ENCODE assay signal across 8 cellular contexts in genomic region chr20:22339091-22339881, GRCh38.
DNase-seq lines count a peak whose midpoint lies in the region; ATAC-seq and FAIRE-seq lines count a peak whose summit lies in the region.

No MANE protein-coding gene starts in this region.

- H3K9me3 ChIP-seq in small intestine (ENCODE audit: control insufficient read depth, low read depth): no peaks in the 10 kb centered on the region

- no peak overlapping the region for H3K4me3 ChIP-seq in small intestine (ENCODE audit: low read depth in 1 of 2, low read length in 2 of 2)

- peak; percentile 45 for DNase-seq in activated CD8-positive, alpha-beta memory T cell treated with anti-CD3 and anti-CD28 coated beads, Interleukin-2, amount 10 ng/mL, durations not matched to agents 7 days and 5 days
- no peak for DNase-seq in activated CD8-positive, alpha-beta memory T cell treated with anti-CD3 and anti-CD28 coated beads for 24 hours
- peak; percentile 36 for DNase-seq in HK-2 (ENCODE audit: unreplicated experiment)
- DNase-seq in NCI-H524 treated with DMSO at 0.1 percent for 48 hours (lab: John Stamatoyannopoulos, UW): peak; percentile 12
- peak; percentile 39 for DNase-seq in activated naive CD8-positive, alpha-beta T cell treated with anti-CD3 and anti-CD28 coated beads, Interleukin-2, amount 50 U/mL, for 24 hours
- peak; percentile 19 for DNase-seq in hepatic stellate cell (ENCODE audit: low spot score)
- peak; percentile 66 for DNase-seq in small intestine

- H3K9me3 Mint-ChIP-seq in activated CD8-positive, alpha-beta memory T cell treated with anti-CD3 and anti-CD28 coated beads, Interleukin-2, amount 10 ng/mL, durations not matched to agents 7 days and 5 days (ENCODE audit: low read depth): no peaks in the 10 kb centered on the region
- no peaks in the 10 kb centered on the region for H3K9me3 Mint-ChIP-seq in activated naive CD8-positive, alpha-beta T cell treated with anti-CD3 and anti-CD28 coated beads, Interleukin-2, amount 50 U/mL, for 24 hours

- H3K27ac ChIP-seq in small intestine (ENCODE audit: low read depth in 1 of 2, low read length in 1 of 2): no peak overlapping the region

- H3K27me3 ChIP-seq in small intestine (ENCODE audit: control insufficient read depth in 2 of 2, insufficient read depth in 2 of 2, low read length in 2 of 2): no peaks in the 10 kb centered on the region

- H3K36me3 ChIP-seq in small intestine (ENCODE audit: control insufficient read depth in 2 of 2, insufficient read depth in 2 of 2, low read length in 2 of 2): no peaks in the 10 kb centered on the region

- 29% methylated on average over 12 of the region's 12 CpGs for WGBS in small intestine, 3 donors

- H3K27ac Mint-ChIP-seq in activated CD8-positive, alpha-beta memory T cell treated with anti-CD3 and anti-CD28 coated beads, Interleukin-2, amount 10 ng/mL, durations not matched to agents 7 days and 5 days: no peak overlapping the region
- no peak overlapping the region for H3K27ac Mint-ChIP-seq in activated naive CD8-positive, alpha-beta T cell treated with anti-CD3 and anti-CD28 coated beads, Interleukin-2, amount 50 U/mL, for 24 hours

- ATAC-seq in activated CD8-positive, alpha-beta memory T cell treated with anti-CD3 and anti-CD28 coated beads, Interleukin-2, amount 10 ng/mL, durations not matched to agents 7 days and 5 days: no peak
- ATAC-seq in activated naive CD8-positive, alpha-beta T cell treated with anti-CD3 and anti-CD28 coated beads, Interleukin-2, amount 50 U/mL, for 24 hours: peak; percentile 28
- ATAC-seq in GM18517 (IDR thresholded peaks at IDR 0.05; ENCODE audit: unreplicated experiment): no peak

- no peaks in the 10 kb centered on the region for H3K27me3 Mint-ChIP-seq in activated CD8-positive, alpha-beta memory T cell treated with anti-CD3 and anti-CD28 coated beads, Interleukin-2, amount 10 ng/mL, durations not matched to agents 7 days and 5 days
- peaks cover 11% of the 10 kb centered on the region for H3K27me3 Mint-ChIP-seq in activated naive CD8-positive, alpha-beta T cell treated with anti-CD3 and anti-CD28 coated beads, Interleukin-2, amount 50 U/mL, for 24 hours

- H3K4me1 ChIP-seq in small intestine (ENCODE audit: control insufficient read depth in 2 of 2, insufficient read depth in 1 of 2, low read depth in 1 of 2, low read length in 1 of 2): no peaks in the 10 kb centered on the region

- no peak for FAIRE-seq in small intestine (lab: Jason Lieb, UNC)

- CTCF ChIA-PET in activated CD8-positive, alpha-beta memory T cell treated with anti-CD3 and anti-CD28 coated beads, Interleukin-2, amount 10 ng/mL, durations not matched to agents 7 days and 5 days (lab: Charles Lee): interaction anchor here (0.9 to 2.0 kb wide), 6 partner anchors 9 to 1001 kb away, joined by 3 to 11 read pairs (median 6); no protein-coding TSS in a partner anchor

- no peaks in the 10 kb centered on the region for H3K4me1 Mint-ChIP-seq in activated CD8-positive, alpha-beta memory T cell treated with anti-CD3 and anti-CD28 coated beads, Interleukin-2, amount 10 ng/mL, durations not matched to agents 7 days and 5 days
- H3K4me1 Mint-ChIP-seq in activated naive CD8-positive, alpha-beta T cell treated with anti-CD3 and anti-CD28 coated beads, Interleukin-2, amount 50 U/mL, for 24 hours: peaks cover 1% of the 10 kb centered on the region

- no peak overlapping the region for H3K4me3 Mint-ChIP-seq in activated CD8-positive, alpha-beta memory T cell treated with anti-CD3 and anti-CD28 coated beads, Interleukin-2, amount 10 ng/mL, durations not matched to agents 7 days and 5 days
- no peak overlapping the region for H3K4me3 Mint-ChIP-seq in activated naive CD8-positive, alpha-beta T cell treated with anti-CD3 and anti-CD28 coated beads, Interleukin-2, amount 50 U/mL, for 24 hours

- H3K36me3 Mint-ChIP-seq in activated CD8-positive, alpha-beta memory T cell treated with anti-CD3 and anti-CD28 coated beads, Interleukin-2, amount 10 ng/mL, durations not matched to agents 7 days and 5 days: no peaks in the 10 kb centered on the region
- H3K36me3 Mint-ChIP-seq in activated naive CD8-positive, alpha-beta T cell treated with anti-CD3 and anti-CD28 coated beads, Interleukin-2, amount 50 U/mL, for 24 hours (ENCODE audit: low read depth): no peaks in the 10 kb centered on the region
